Comparison of ENCODE assay signal across 30 cellular contexts in genomic region chr17:70059076-70059475, GRCh38. TPM values are rescaled to one million over a fixed set of nuclear protein-coding genes. Genes with fewer than 3 reads are reported as not detected.
DNase-seq lines count a peak whose midpoint lies in the region; ATAC-seq and TF ChIP-seq lines count a peak whose summit lies in the region.
"Had no signal": no experiment of that assay in that cellular context is flagged by ENCODE, and none has a peak within 500 bp of the region (broad histone marks: within the 10 kb centered on the region; RNA-seq: fewer than 3 reads in every experiment).

No MANE protein-coding gene starts in this region.

- intact Hi-C loops in activated T-helper 2 cell treated with anti-CD3 and anti-CD28 coated beads, Interferon-gamma antibody, Interleukin-2, Interleukin-4, amounts not matched to agents 10 μg/mL and 5 μg/mL and 100 μg/mL, durations not matched to agents 14 hours and 24 hours and 36 hours (cut with micrococcal nuclease), result loop anchor here (5.0 to 10.0 kb wide), 2 partner anchors 78 to 324 kb away; no protein-coding TSS in a partner anchor

- H3K9me3 ChIP-seq in Karpas-422 (ENCODE audit: low read length) (no peaks in the 10 kb centered on the region), hepatocyte (ENCODE audit: low read depth) (no peaks in the 10 kb centered on the region)
- H3K9me3 ChIP-seq: BE2C, HAP-1, Peyer's patch had no signal

- H3K4me1 Mint-ChIP-seq in activated T-helper 2 cell treated with anti-CD3 and anti-CD28 coated beads, Interferon-gamma antibody, Interleukin-2, Interleukin-4, amounts not matched to agents 10 μg/mL and 5 μg/mL and 100 μg/mL, durations not matched to agents 14 hours and 24 hours and 36 hours (ENCODE audit: low read depth), result peaks cover 14% of the 10 kb centered on the region
- H3K4me1 Mint-ChIP-seq: CD14-positive monocyte; CD8-positive, alpha-beta memory T cell had no signal

- H3K27me3 Mint-ChIP-seq in activated T-helper 2 cell treated with anti-CD3 and anti-CD28 coated beads, Interferon-gamma antibody, Interleukin-2, Interleukin-4, amounts not matched to agents 10 μg/mL and 5 μg/mL and 100 μg/mL, durations not matched to agents 14 hours and 24 hours and 36 hours (ENCODE audit: low read depth), result no peaks in the 10 kb centered on the region
- H3K27me3 Mint-ChIP-seq: CD8-positive, alpha-beta memory T cell had no signal

- peak; percentile 40 for DNase-seq in CMK (ENCODE audit: low read depth)
- DNase-seq in Karpas-422, result no peak
- DNase-seq in activated T-helper 2 cell treated with anti-CD3 and anti-CD28 coated beads, Interferon-gamma antibody, Interleukin-2, Interleukin-4, amounts not matched to agents 10 μg/mL and 5 μg/mL and 100 μg/mL, durations not matched to agents 14 hours and 24 hours and 36 hours (ENCODE audit: low spot score), result peak; percentile 9
- DNase-seq in hepatocyte (ENCODE audit: low spot score), result no peak
- no peak for DNase-seq in activated naive CD4-positive, alpha-beta T cell treated with anti-CD3 and anti-CD28 coated beads, Interleukin-2, amount 50 U/mL, for 72 hours (ENCODE audit: low spot score in 2 of 2)
- DNase-seq in COR-L47 (lab: John Stamatoyannopoulos, UW), result no peak
- DNase-seq in activated CD4-positive, alpha-beta T cell treated with anti-CD3 and anti-CD28 coated beads, Interleukin-2, amount 50 U/mL, for 48 hours, result no peak
- DNase-seq: 8988T; ACHN; BE2C; CD8-positive, alpha-beta memory T cell; GF-D8; HFFc6; IMR-90; NCI-H1092 treated with DMSO at 0.1 percent for 48 hours; NCI-H1436; NCI-H187; NCI-H2081 treated with DMSO at 0.1 percent for 48 hours; NCI-H2171; NCI-H226; NCI-H510A; NCI-H69; Peyer's patch; SHP77 treated with DMSO at 0.1 percent for 48 hours had no signal

- H3K4me1 ChIP-seq in Karpas-422 (ENCODE audit: low read length) (peaks cover 12% of the 10 kb centered on the region; the same call in 1 of the 2 replicates), hepatocyte (ENCODE audit: insufficient read depth) (peaks cover 6% of the 10 kb centered on the region)
- H3K4me1 ChIP-seq: BE2C, HAP-1, Peyer's patch had no signal

- no peak for TF ChIP-seq CTCF in hepatocyte (IDR thresholded peaks at IDR 0.05; ENCODE audit: poor library complexity)

- no peaks in the 10 kb centered on the region for H4K20me1 ChIP-seq in Karpas-422 (ENCODE audit: insufficient read depth, low read depth, low read length)
- no peaks in the 10 kb centered on the region for H4K20me1 ChIP-seq in hepatocyte (ENCODE audit: insufficient read depth, poor library complexity, severe bottlenecking)

- no peak for ATAC-seq in activated naive CD4-positive, alpha-beta T cell treated with anti-CD3 and anti-CD28 coated beads, Interleukin-2, amount 50 U/mL, for 72 hours
- no peak for ATAC-seq in GM18907 (IDR thresholded peaks at IDR 0.05; ENCODE audit: unreplicated experiment)

- H2AFZ ChIP-seq in Karpas-422 (ENCODE audit: low read length) (peak overlapping the region; percentile 81), hepatocyte (no peak overlapping the region)

- H3K36me3 Mint-ChIP-seq in activated T-helper 2 cell treated with anti-CD3 and anti-CD28 coated beads, Interferon-gamma antibody, Interleukin-2, Interleukin-4, amounts not matched to agents 10 μg/mL and 5 μg/mL and 100 μg/mL, durations not matched to agents 14 hours and 24 hours and 36 hours (ENCODE audit: low read depth), result no peaks in the 10 kb centered on the region
- no peaks in the 10 kb centered on the region for H3K36me3 Mint-ChIP-seq in activated naive CD4-positive, alpha-beta T cell treated with anti-CD3 and anti-CD28 coated beads, Interleukin-2, amount 50 U/mL, for 72 hours
- H3K36me3 Mint-ChIP-seq: CD14-positive monocyte; CD8-positive, alpha-beta memory T cell had no signal

- 72% methylated on average over 5 of the region's 5 CpGs for WGBS in hepatocyte (ENCODE audit: low lambda C conversion rate, missing lambda C conversion rate)

- H3K4me3 ChIP-seq in Karpas-422 (ENCODE audit: low read length) (no peak overlapping the region), hepatocyte (no peak overlapping the region)
- H3K4me3 ChIP-seq: HAP-1, Peyer's patch, SK-N-MC had no signal

- peak overlapping the region; percentile 27 for H3K4me2 ChIP-seq in Karpas-422 (ENCODE audit: low read depth, low read length, poor library complexity, severe bottlenecking)
- H3K4me2 ChIP-seq in hepatocyte, result no peak overlapping the region
- H3K4me2 ChIP-seq: KMS-11 had no signal

- no peak overlapping the region for H3K9ac ChIP-seq in Karpas-422 (ENCODE audit: low read length)
- H3K9ac ChIP-seq: KMS-11 had no signal

- H3K79me2 ChIP-seq in Karpas-422 (ENCODE audit: low read length), result no peaks in the 10 kb centered on the region
- H3K79me2 ChIP-seq in hepatocyte, result no peaks in the 10 kb centered on the region

- H3K9me3 Mint-ChIP-seq in activated T-helper 2 cell treated with anti-CD3 and anti-CD28 coated beads, Interferon-gamma antibody, Interleukin-2, Interleukin-4, amounts not matched to agents 10 μg/mL and 5 μg/mL and 100 μg/mL, durations not matched to agents 14 hours and 24 hours and 36 hours, result peaks cover 5% of the 10 kb centered on the region
- H3K9me3 Mint-ChIP-seq in activated naive CD4-positive, alpha-beta T cell treated with anti-CD3 and anti-CD28 coated beads, Interleukin-2, amount 50 U/mL, for 72 hours, result no peaks in the 10 kb centered on the region
- H3K9me3 Mint-ChIP-seq: CD14-positive monocyte; CD8-positive, alpha-beta memory T cell; HFFc6 had no signal

- H3K27me3 ChIP-seq in Karpas-422 (ENCODE audit: low read length) (no peaks in the 10 kb centered on the region), hepatocyte (no peaks in the 10 kb centered on the region)
- H3K27me3 ChIP-seq: BE2C, Peyer's patch had no signal

- peak overlapping the region; percentile 53 for H3K27ac Mint-ChIP-seq in activated T-helper 2 cell treated with anti-CD3 and anti-CD28 coated beads, Interferon-gamma antibody, Interleukin-2, Interleukin-4, amounts not matched to agents 10 μg/mL and 5 μg/mL and 100 μg/mL, durations not matched to agents 14 hours and 24 hours and 36 hours
- no peak overlapping the region for H3K27ac Mint-ChIP-seq in activated naive CD4-positive, alpha-beta T cell treated with anti-CD3 and anti-CD28 coated beads, Interleukin-2, amount 50 U/mL, for 72 hours
- H3K27ac Mint-ChIP-seq: CD14-positive monocyte; CD8-positive, alpha-beta memory T cell; HFFc6 had no signal

- no peak overlapping the region for H3K4me3 Mint-ChIP-seq in activated T-helper 2 cell treated with anti-CD3 and anti-CD28 coated beads, Interferon-gamma antibody, Interleukin-2, Interleukin-4, amounts not matched to agents 10 μg/mL and 5 μg/mL and 100 μg/mL, durations not matched to agents 14 hours and 24 hours and 36 hours (ENCODE audit: low read depth)
- H3K4me3 Mint-ChIP-seq: CD14-positive monocyte; CD8-positive, alpha-beta memory T cell; HFFc6 had no signal

- H3K36me3 ChIP-seq in Karpas-422 (ENCODE audit: insufficient read depth, low read length) (no peaks in the 10 kb centered on the region), hepatocyte (replicated peaks; ENCODE audit: insufficient read depth, low read depth) (no peaks in the 10 kb centered on the region)
- H3K36me3 ChIP-seq: BE2C, HAP-1, Peyer's patch had no signal

- H3K9me2 ChIP-seq in Karpas-422 (replicated peaks; ENCODE audit: insufficient read depth, low read length), result no peaks in the 10 kb centered on the region
- no peaks in the 10 kb centered on the region for H3K9me2 ChIP-seq in hepatocyte (replicated peaks; ENCODE audit: insufficient read depth)

- H3K27ac ChIP-seq in Karpas-422 (ENCODE audit: low read length) (no peak overlapping the region), hepatocyte (peak overlapping the region; percentile 9)
- H3K27ac ChIP-seq: KMS-11, Peyer's patch, SK-N-MC had no signal

RNA-seq across cellular contexts. Expression of gene KCNJ16, which starts 15.9 kb away (rescaled TPM):
- total RNA-seq in Karpas-422 (2014; rRNA removed; shearing (Covaris generic); ENCODE audit: low replicate concordance), result not detected in 2 replicates
- not detected in 2 replicates for total RNA-seq in activated T-helper 2 cell treated with anti-CD3 and anti-CD28 coated beads, Interferon-gamma antibody, Interleukin-2, Interleukin-4, amounts not matched to agents 10 μg/mL and 5 μg/mL and 100 μg/mL, durations not matched to agents 14 hours and 24 hours and 36 hours
- total RNA-seq in hepatocyte, result 40.6 and 46.9 TPM in 2 replicates
- 2.7 and 3.5 TPM in 2 replicates for polyA plus RNA-seq in hepatocyte
- not detected for total RNA-seq in activated naive CD4-positive, alpha-beta T cell treated with anti-CD3 and anti-CD28 coated beads, Interleukin-2, amount 50 U/mL, for 72 hours
- total RNA-seq: CD8-positive, alpha-beta memory T cell; HFFc6; IMR-90; OCI-LY7 had no signal
- polyA plus RNA-seq: CD14-positive monocyte; CD8-positive, alpha-beta memory T cell; IMR-90 had no signal

Comparison
In these comparisons a context has a peak if more than half of its experiments do, and no peak if none do; other contexts are left out.
1. DNase-seq: peak in CMK (single experiment) and activated T-helper 2 cell treated with anti-CD3 and anti-CD28 coated beads, Interferon-gamma antibody, Interleukin-2, Interleukin-4, amounts not matched to agents 10 μg/mL and 5 μg/mL and 100 μg/mL, durations not matched to agents 14 hours and 24 hours and 36 hours (single experiment); none in Karpas-422 (single experiment), hepatocyte (single experiment), activated naive CD4-positive, alpha-beta T cell treated with anti-CD3 and anti-CD28 coated beads, Interleukin-2, amount 50 U/mL, for 72 hours (0 of 2), COR-L47 (single experiment) and activated CD4-positive, alpha-beta T cell treated with anti-CD3 and anti-CD28 coated beads, Interleukin-2, amount 50 U/mL, for 48 hours (0 of 2).
2. RNA of gene KCNJ16, which starts 15.9 kb away (total RNA-seq): 40.6 to 46.9 TPM in hepatocyte; not detected in Karpas-422, not detected in activated T-helper 2 cell treated with anti-CD3 and anti-CD28 coated beads, Interferon-gamma antibody, Interleukin-2, Interleukin-4, amounts not matched to agents 10 μg/mL and 5 μg/mL and 100 μg/mL, durations not matched to agents 14 hours and 24 hours and 36 hours and not detected in activated naive CD4-positive, alpha-beta T cell treated with anti-CD3 and anti-CD28 coated beads, Interleukin-2, amount 50 U/mL, for 72 hours; every median in the first group is over 10 times any median in the second.